8 cellular contexts compared by ENCODE assay signal in the genomic region with DNA sequence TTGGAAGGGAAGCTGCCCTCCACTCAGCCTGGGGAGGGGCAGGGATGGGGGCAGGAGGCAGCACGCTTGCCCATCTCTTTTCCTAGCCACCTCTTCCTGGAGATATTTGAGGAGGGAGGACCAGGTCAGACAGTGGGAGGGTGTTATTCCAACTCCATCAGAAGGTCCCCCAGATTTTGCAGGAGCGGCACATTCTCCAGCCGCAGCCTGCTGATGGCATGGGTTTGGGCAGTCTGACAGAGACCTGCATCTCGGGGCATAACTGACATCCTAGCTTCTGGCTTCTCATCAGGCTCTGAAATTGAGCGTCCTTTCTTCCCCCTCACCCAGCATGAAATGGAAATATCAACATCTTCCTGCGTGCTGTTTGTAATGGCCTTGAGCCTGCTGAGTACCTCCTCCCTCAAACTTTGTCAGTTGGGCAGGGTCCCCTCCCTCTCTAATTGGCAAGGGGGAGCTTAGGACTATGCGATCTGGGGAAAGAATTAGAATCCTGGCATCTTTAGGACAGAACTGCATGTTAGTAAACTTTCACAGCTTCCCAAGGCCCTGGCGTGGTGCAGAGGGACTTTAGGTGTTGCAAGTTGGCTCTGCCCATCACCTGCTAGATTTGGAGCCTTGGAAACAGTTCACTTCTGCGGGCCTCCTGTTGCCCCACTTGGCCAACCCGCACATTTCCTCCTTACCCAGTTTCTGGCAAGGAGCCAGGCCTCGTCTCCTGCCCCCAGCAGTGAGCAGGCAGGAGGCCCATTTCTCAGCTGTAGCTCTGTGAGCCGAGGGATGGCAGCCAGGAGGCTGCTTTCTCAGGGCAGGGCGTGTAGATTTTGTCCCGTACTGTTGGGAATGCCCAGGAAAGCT. TPM values are rescaled to one million over a fixed set of nuclear protein-coding genes. Genes with fewer than 3 reads are reported as not detected.
DNase-seq lines count a peak whose midpoint lies in the region; ATAC-seq, FAIRE-seq and TF ChIP-seq lines count a peak whose summit lies in the region.

No MANE protein-coding gene starts in this region.

- no peak overlapping the region for H3K9ac ChIP-seq in keratinocyte (ENCODE audit: control insufficient read depth, extremely low read depth, insufficient read depth, low read length)

- FAIRE-seq in RCC 7860 (lab: Jason Lieb, UNC) (no peak), keratinocyte (lab: Jason Lieb, UNC) (peak; percentile 20)

- TF ChIP-seq CTCF in A673 (conservative IDR thresholded peaks at IDR 0.05; ENCODE audit: low read depth, low read length) (0 out of 2 replicates have a peak, but pooled peaks have one; percentile 9), GM23338 (conservative IDR thresholded peaks at IDR 0.05; ENCODE audit: low read depth in 2 of 2) (no peak), keratinocyte (optimal IDR thresholded peaks at IDR 0.05 in 1 of 3, IDR thresholded peaks at IDR 0.05 in 1 of 3, conservative IDR thresholded peaks at IDR 0.05 in 1 of 3; ENCODE audit: extremely low read depth in 1 of 3, insufficient read depth in 2 of 3, low read length in 3 of 3) (no peak)

- H4K20me1 ChIP-seq in GM23338 (replicated peaks; ENCODE audit: insufficient read depth), result peaks cover 24% of the 10 kb centered on the region
- no peaks in the 10 kb centered on the region for H4K20me1 ChIP-seq in keratinocyte (ENCODE audit: control insufficient read depth, extremely low read depth, insufficient read depth, low read length)

- H2AFZ ChIP-seq in GM23338, result no peak overlapping the region
- H2AFZ ChIP-seq in keratinocyte (ENCODE audit: control insufficient read depth, low read length), result no peak overlapping the region

- H3K27me3 ChIP-seq in A673 (replicated peaks; ENCODE audit: insufficient read depth, low read depth, low read length, poor library complexity), result no peaks in the 10 kb centered on the region
- H3K27me3 ChIP-seq in GM23338 (ENCODE audit: insufficient read depth), result no peaks in the 10 kb centered on the region
- H3K27me3 ChIP-seq in keratinocyte (ENCODE audit: control insufficient read depth, extremely low read depth, insufficient read depth, low read length), result peaks cover 20% of the 10 kb centered on the region

- CTCF ChIA-PET in A673 (lab: Charles Lee), result interaction anchor here (0.7 to 1.8 kb wide), 3 partner anchors 19 to 186 kb away, joined by 3 to 6 read pairs (median 5); no protein-coding TSS in a partner anchor

- intact Hi-C loops in A673 (cut with micrococcal nuclease; ENCODE audit: unreplicated experiment), result no loop called here

- no peaks in the 10 kb centered on the region for H3K9me1 ChIP-seq in keratinocyte (ENCODE audit: control insufficient read depth, extremely low read depth, insufficient read depth, low read length)

- peak overlapping the region; percentile 92 for H3K4me3 Mint-ChIP-seq in GM23338
- H3K4me3 Mint-ChIP-seq in activated naive CD8-positive, alpha-beta T cell treated with anti-CD3 and anti-CD28 coated beads, Interleukin-2, amount 10 ng/mL, durations not matched to agents 7 days and 5 days, result peak overlapping the region; percentile 89

- H3K4me3 ChIP-seq in A673 (ENCODE audit: low read depth, low read length, poor library complexity, severe bottlenecking), result peak overlapping the region; percentile 99
- peak overlapping the region; percentile 98 for H3K4me3 ChIP-seq in GM23338
- no peak overlapping the region for H3K4me3 ChIP-seq in keratinocyte (ENCODE audit: control insufficient read depth in 2 of 3, extremely low read depth in 1 of 3, insufficient read depth in 2 of 3, low read depth in 1 of 3, low read length in 3 of 3)

- peak; percentile 94 for DNase-seq in A673 (ENCODE audit: low spot score)
- DNase-seq in GM23338 (ENCODE audit: low spot score), result no peak
- DNase-seq in RCC 7860 (ENCODE audit: low spot score), result peak; percentile 40
- no peak for DNase-seq in activated naive CD8-positive, alpha-beta T cell treated with anti-CD3 and anti-CD28 coated beads, Interleukin-2, amount 10 ng/mL, durations not matched to agents 7 days and 5 days
- DNase-seq in keratinocyte (ENCODE audit: low read depth, low spot score), result no peak
- peak; percentile 20 to 40 for DNase-seq in stimulated activated CD8-positive, alpha-beta memory T cell treated with anti-CD3 and anti-CD28 coated beads, Interleukin-4, amount 100 ng/mL, for 4 hours (ENCODE audit: low read depth in 2 of 2, low spot score in 1 of 2)

- no peaks in the 10 kb centered on the region for H3K9me3 Mint-ChIP-seq in GM23338
- H3K9me3 Mint-ChIP-seq in activated naive CD8-positive, alpha-beta T cell treated with anti-CD3 and anti-CD28 coated beads, Interleukin-2, amount 10 ng/mL, durations not matched to agents 7 days and 5 days, result no peaks in the 10 kb centered on the region

- peaks cover 31% of the 10 kb centered on the region for H3K27me3 Mint-ChIP-seq in GM23338 (ENCODE audit: insufficient read depth, low read depth, poor library complexity)
- peaks cover 4% of the 10 kb centered on the region for H3K27me3 Mint-ChIP-seq in activated naive CD8-positive, alpha-beta T cell treated with anti-CD3 and anti-CD28 coated beads, Interleukin-2, amount 10 ng/mL, durations not matched to agents 7 days and 5 days

- peaks cover 75% of the 10 kb centered on the region for H3K4me1 Mint-ChIP-seq in GM23338
- peaks cover 35% of the 10 kb centered on the region for H3K4me1 Mint-ChIP-seq in activated naive CD8-positive, alpha-beta T cell treated with anti-CD3 and anti-CD28 coated beads, Interleukin-2, amount 10 ng/mL, durations not matched to agents 7 days and 5 days

- H3K4me2 ChIP-seq in GM23338 (peak overlapping the region; percentile 88), keratinocyte (ENCODE audit: control insufficient read depth, extremely low read depth, insufficient read depth, low read depth, low read length) (no peak overlapping the region)

- peaks cover 9% of the 10 kb centered on the region; the same call in 1 of the 2 replicates for H3F3A ChIP-seq in GM23338 (replicated peaks; ENCODE audit: low read depth)

- BruUV-seq in A673 (replicated peaks; lab: Mats Ljungman, UMichigan), result no TSS peak

- no peaks in the 10 kb centered on the region for H3K9me3 ChIP-seq in A673 (ENCODE audit: low read depth, low read length, poor library complexity, severe bottlenecking)
- H3K9me3 ChIP-seq in keratinocyte (ENCODE audit: control insufficient read depth, low read depth, low read length), result no peaks in the 10 kb centered on the region

- H3K36me3 Mint-ChIP-seq in GM23338 (ENCODE audit: low read depth), result peaks cover 18% of the 10 kb centered on the region; the same call in 2 of the 3 replicates
- peaks cover 1% of the 10 kb centered on the region for H3K36me3 Mint-ChIP-seq in activated naive CD8-positive, alpha-beta T cell treated with anti-CD3 and anti-CD28 coated beads, Interleukin-2, amount 10 ng/mL, durations not matched to agents 7 days and 5 days

- H3K27ac ChIP-seq in A673 (ENCODE audit: low read depth, low read length, poor library complexity, severe bottlenecking) (peak overlapping the region; percentile 88), GM23338 (ENCODE audit: low read depth) (peak overlapping the region; percentile 97), keratinocyte (ENCODE audit: control insufficient read depth, insufficient read depth, low read length) (no peak overlapping the region)

- ATAC-seq in GM23338 (no peak), HG03432 (IDR thresholded peaks at IDR 0.05; ENCODE audit: unreplicated experiment) (no peak), HG03025 (IDR thresholded peaks at IDR 0.05; ENCODE audit: low FRiP score, unreplicated experiment) (no peak)
- ATAC-seq in activated naive CD8-positive, alpha-beta T cell treated with anti-CD3 and anti-CD28 coated beads, Interleukin-2, amount 10 ng/mL, durations not matched to agents 7 days and 5 days (ENCODE audit: low read depth), result peak; percentile 11

- H3K27ac Mint-ChIP-seq in GM23338, result peak overlapping the region; percentile 91
- peak overlapping the region; percentile 84 for H3K27ac Mint-ChIP-seq in activated naive CD8-positive, alpha-beta T cell treated with anti-CD3 and anti-CD28 coated beads, Interleukin-2, amount 10 ng/mL, durations not matched to agents 7 days and 5 days

- dilution Hi-C loops in keratinocyte (cut with MboI; ENCODE audit: extremely low pct_ligation_motif_present, low sequenced_read_pairs), result no loop called here

- H3K4me1 ChIP-seq in A673 (ENCODE audit: insufficient read depth, low read length, poor library complexity, severe bottlenecking) (peaks cover 61% of the 10 kb centered on the region), GM23338 (ENCODE audit: insufficient read depth) (peaks cover 67% of the 10 kb centered on the region), keratinocyte (ENCODE audit: control insufficient read depth, extremely low read depth, insufficient read depth, low read length) (peaks cover 7% of the 10 kb centered on the region)

- H3K79me2 ChIP-seq in GM23338 (replicated peaks; ENCODE audit: insufficient read depth) (peaks cover 71% of the 10 kb centered on the region), keratinocyte (ENCODE audit: control insufficient read depth, insufficient read depth, low read length) (no peaks in the 10 kb centered on the region)

- H3K36me3 ChIP-seq in A673 (ENCODE audit: insufficient read depth, low read length, poor library complexity, severe bottlenecking) (no peaks in the 10 kb centered on the region), GM23338 (ENCODE audit: insufficient read depth) (no peaks in the 10 kb centered on the region), keratinocyte (ENCODE audit: control insufficient read depth in 2 of 2, extremely low read depth in 1 of 2, insufficient read depth in 2 of 2, low read length in 2 of 2) (no peaks in the 10 kb centered on the region)

- POLR2A ChIA-PET in A673 (lab: Charles Lee; ENCODE audit: low non-redundant PET), result no interaction called here
- POLR2A ChIA-PET in activated naive CD8-positive, alpha-beta T cell treated with anti-CD3 and anti-CD28 coated beads, Interleukin-2, amount 10 ng/mL, durations not matched to agents 7 days and 5 days (lab: Charles Lee), result interaction anchor here (0.6 to 3.9 kb wide), 2 partner anchors 10 to 12 kb away, joined by 3 to 53 read pairs; no protein-coding TSS in a partner anchor

- H3K9me2 ChIP-seq in GM23338 (ENCODE audit: insufficient read depth), result no peaks in the 10 kb centered on the region

RNA-seq across cellular contexts. Expression of a gene that starts 2.2 kb away (rescaled TPM):
- 283 and 293 TPM in 2 replicates for total RNA-seq in A673 (2021)
- 314 and 367 TPM in 2 replicates for total RNA-seq in GM23338 (2014; rRNA removed; shearing (Covaris generic))
- polyA plus RNA-seq in GM23338 (2016; fragmentation: Nextera tagmentation; extraction: Ambion mirVana) (240 and 241 TPM in 2 replicates), keratinocyte (46.1 to 78.2 TPM (median 55.0 TPM) in 3 replicates)
- total RNA-seq in activated naive CD8-positive, alpha-beta T cell treated with anti-CD3 and anti-CD28 coated beads, Interleukin-2, amount 10 ng/mL, durations not matched to agents 7 days and 5 days, result 100 to 1,000 TPM; 102 to 105 TPM
- 0.76 TPM for polyA plus RNA-seq in keratinocyte (2011; ENCODE audit: low read depth)
- 45.0 and 59.6 TPM in 2 replicates for polyA plus RNA-seq in keratinocyte (2011; cell fraction: cytosol; rRNA removed)
- polyA plus RNA-seq in keratinocyte (2011; cell fraction: nucleus; rRNA removed), result 48.8 and 62.6 TPM in 2 replicates
- polyA plus RNA-seq in keratinocyte (2012; ENCODE audit: low replicate concordance), result 6.3 and 40.2 TPM in 2 replicates
- polyA minus RNA-seq in keratinocyte, result 70.4 to 144 TPM (median 97.2 TPM) in 3 replicates
- polyA minus RNA-seq in keratinocyte (2011; cell fraction: cytosol; rRNA and poly(A)+ RNA removed), result 56.4 TPM
- polyA minus RNA-seq in keratinocyte (2011; cell fraction: nucleus; rRNA and poly(A)+ RNA removed), result 30.4 and 38.4 TPM in 2 replicates

RNA-seq across cellular contexts. Expression of a gene that starts 58.1 kb away (rescaled TPM):
- 0.19 TPM in 1 of 2 replicates, not detected in the other for total RNA-seq in A673 (2021)
- total RNA-seq in GM23338 (2014; rRNA removed; shearing (Covaris generic)), result not detected in 2 replicates
- polyA plus RNA-seq in GM23338 (2016; fragmentation: Nextera tagmentation; extraction: Ambion mirVana) (not detected in 2 replicates), keratinocyte (not detected in 3 replicates)
- total RNA-seq in activated naive CD8-positive, alpha-beta T cell treated with anti-CD3 and anti-CD28 coated beads, Interleukin-2, amount 10 ng/mL, durations not matched to agents 7 days and 5 days, result 10 to 100 TPM; 18.8 to 21.5 TPM
- polyA plus RNA-seq in keratinocyte (2011; ENCODE audit: low read depth), result not detected
- not detected in 2 replicates for polyA plus RNA-seq in keratinocyte (2011; cell fraction: cytosol; rRNA removed)
- not detected in 2 replicates for polyA plus RNA-seq in keratinocyte (2011; cell fraction: nucleus; rRNA removed)
- not detected in 2 replicates for polyA plus RNA-seq in keratinocyte (2012; ENCODE audit: low replicate concordance)
- 2.1 TPM in 1 of 3 replicates, not detected in the others for polyA minus RNA-seq in keratinocyte
- polyA minus RNA-seq in keratinocyte (2011; cell fraction: cytosol; rRNA and poly(A)+ RNA removed), result not detected
- polyA minus RNA-seq in keratinocyte (2011; cell fraction: nucleus; rRNA and poly(A)+ RNA removed), result not detected in 2 replicates

Comparison
In these comparisons a context has a peak if more than half of its experiments do, and no peak if none do; other contexts are left out.
1. DNase-seq: peak in A673 (single experiment), RCC 7860 (single experiment) and stimulated activated CD8-positive, alpha-beta memory T cell treated with anti-CD3 and anti-CD28 coated beads, Interleukin-4, amount 100 ng/mL, for 4 hours (2 of 2); none in GM23338 (single experiment), activated naive CD8-positive, alpha-beta T cell treated with anti-CD3 and anti-CD28 coated beads, Interleukin-2, amount 10 ng/mL, durations not matched to agents 7 days and 5 days (single experiment) and keratinocyte (single experiment).
2. H3K4me3 ChIP-seq: peak in A673 (single experiment) and GM23338 (single experiment); none in keratinocyte (0 of 3).
3. RNA of a gene that starts 58.1 kb away (total RNA-seq): 18.8 to 21.5 TPM in activated naive CD8-positive, alpha-beta T cell treated with anti-CD3 and anti-CD28 coated beads, Interleukin-2, amount 10 ng/mL, durations not matched to agents 7 days and 5 days; 0.19 TPM in A673 and not detected in GM23338; every median in the first group is over 10 times any median in the second.